Comparison of ENCODE assay signal across 28 cellular contexts in the genomic region with DNA sequence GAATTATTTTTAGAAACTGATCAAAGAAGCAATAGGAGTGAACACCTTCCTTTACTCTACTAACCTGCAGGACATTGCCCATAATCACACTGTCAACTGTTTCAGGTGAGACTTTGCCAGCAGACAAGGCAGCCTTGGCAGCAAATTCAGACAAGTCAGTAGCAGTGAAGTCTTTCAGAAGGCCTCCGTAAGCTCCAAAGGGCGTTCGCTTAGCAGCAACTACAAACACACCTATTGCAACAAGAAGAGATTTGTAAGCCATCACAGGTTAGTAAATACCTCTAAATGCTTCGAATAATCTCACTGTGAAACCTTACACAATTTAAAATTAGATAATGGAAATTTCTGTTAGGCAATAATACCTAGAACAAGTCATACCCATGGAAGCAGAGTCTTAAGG.
"Had no signal": no experiment of that assay in that cellular context is flagged by ENCODE, and none has a peak within 500 bp of the region (broad histone marks: within the 10 kb centered on the region; RNA-seq: fewer than 3 reads in every experiment).

No MANE protein-coding gene starts in this region.

- H3K36me3 ChIP-seq: thyroid gland, vagina had no signal

- H2AFZ ChIP-seq: neural progenitor cell, parathyroid adenoma had no signal

- H3K4me1 ChIP-seq: neural progenitor cell, parathyroid adenoma, stomach, testis, transverse colon, vagina had no signal

- DNase-seq: heart right ventricle; hippocampal formation; kidney glomerular epithelial cell; left colon; mesendoderm; naive B cell; natural killer cell; nephron progenitor cell; occipital lobe; stimulated activated CD4-positive, alpha-beta T cell treated with anti-CD3 and anti-CD28 coated beads, Interleukin-12 subunit alpha, Interleukin-12 subunit beta, amount 100 ng/mL, for 4 hours; stimulated activated CD4-positive, alpha-beta T cell treated with anti-CD3 and anti-CD28 coated beads, Interleukin-15, amount 100 ng/mL, for 24 hours; stimulated activated CD4-positive, alpha-beta T cell treated with anti-CD3 and anti-CD28 coated beads, Interleukin-2, amount 100 ng/mL, for 24 hours; stimulated activated CD4-positive, alpha-beta T cell treated with anti-CD3 and anti-CD28 coated beads, Interleukin-4, amount 100 ng/mL, for 1 hour; stimulated activated naive B cell treated with anti-CD40 and anti-IgM and Interleukin-4, amounts not matched to agents 10 μg/mL and 1 μg/mL and 100 μg/mL, for 72 hours; stimulated activated naive CD8-positive, alpha-beta T cell treated with anti-CD3 and anti-CD28 coated beads, Interleukin-15, Interleukin-2, amounts not matched to agents 100 U/mL and 50 U/mL, for 24 hours; stomach; testis; thyroid gland; transverse colon; upper lobe of left lung had no signal

- ATAC-seq: heart right ventricle; left colon; natural killer cell; sciatic nerve; stimulated activated naive B cell treated with anti-CD40 and anti-IgM and Interleukin-4, amounts not matched to agents 10 μg/mL and 1 μg/mL and 100 μg/mL, for 72 hours; stimulated activated naive CD8-positive, alpha-beta T cell treated with anti-CD3 and anti-CD28 coated beads, Interleukin-15, Interleukin-2, amounts not matched to agents 100 U/mL and 50 U/mL, for 24 hours had no signal

- H3K4me2 ChIP-seq: neural progenitor cell had no signal

- H3K27me3 ChIP-seq: heart right ventricle, neural progenitor cell, neutrophil, right atrium auricular region, stomach, testis, thyroid gland, transverse colon, upper lobe of left lung, vagina had no signal

- H3K9ac ChIP-seq: neural progenitor cell, parathyroid adenoma had no signal

- H3K9me3 ChIP-seq: heart right ventricle, neutrophil, right atrium auricular region, stomach, testis, thyroid gland, transverse colon, upper lobe of left lung, vagina had no signal

- H3K27ac ChIP-seq: heart right ventricle, neural progenitor cell, neutrophil, parathyroid adenoma, right atrium auricular region, skin epidermis, stomach, testis, transverse colon, upper lobe of left lung, vagina had no signal

- H3K4me3 ChIP-seq: heart right ventricle, lung, neural progenitor cell, right atrium auricular region, skin epidermis, stomach, testis, thyroid gland, transverse colon, upper lobe of left lung, vagina had no signal
